In genomic region chr1:226135059-226135651, GRCh38 we compare ENCODE assay signal across 10 cellular contexts. TPM values are rescaled to one million over a fixed set of nuclear protein-coding genes. Genes with fewer than 3 reads are reported as not detected.
A peak's percentile ranks its signal among the peaks of the same experiment; 100 is the strongest.
DNase-seq lines count a peak whose midpoint lies in the region; ATAC-seq, FAIRE-seq and TF ChIP-seq lines count a peak whose summit lies in the region.
"Had no signal": no experiment of that assay in that cellular context is flagged by ENCODE, and none has a peak within 500 bp of the region (broad histone marks: within the 10 kb centered on the region; RNA-seq: fewer than 3 reads in every experiment).

No MANE protein-coding gene starts in this region.

- FAIRE-seq in islet of Langerhans (lab: Jason Lieb, UNC) = peak; percentile 27
- FAIRE-seq in GM12892 (lab: Jason Lieb, UNC) = no peak
- FAIRE-seq: GM12878 had no signal

- peak overlapping the region; percentile 96 for H3K27ac Mint-ChIP-seq in activated B cell treated with CpG ODN at 0.5 μM for 24 hours

- peaks cover 2% of the 10 kb centered on the region for H3K9me3 Mint-ChIP-seq in activated B cell treated with CpG ODN at 0.5 μM for 24 hours

- peaks cover 6% of the 10 kb centered on the region for H3K36me3 Mint-ChIP-seq in activated B cell treated with CpG ODN at 0.5 μM for 24 hours (ENCODE audit: low read depth)

- TF ChIP-seq CTCF in activated B cell treated with CpG ODN at 0.5 μM for 24 hours (IDR thresholded peaks at IDR 0.05) = no peak
- TF ChIP-seq CTCF in thyroid gland (IDR thresholded peaks at IDR 0.05) = peak in 2 of 6 experiments; percentile 26 to 35

- peaks cover 33 to 57% of the 10 kb centered on the region in 2 donors for H3K4me1 ChIP-seq in thyroid gland
- no peaks in the 10 kb centered on the region for H3K4me1 ChIP-seq in effector memory CD4-positive, alpha-beta T cell (ENCODE audit: control insufficient read depth, insufficient read depth, low read length, poor library complexity, severe bottlenecking)

- H3K4me1 Mint-ChIP-seq in activated B cell treated with CpG ODN at 0.5 μM for 24 hours = peaks cover 54% of the 10 kb centered on the region

- H3K27me3 ChIP-seq in thyroid gland = no peaks in the 10 kb centered on the region
- H3K27me3 ChIP-seq in effector memory CD4-positive, alpha-beta T cell (replicated peaks; ENCODE audit: control insufficient read depth, insufficient read depth, low read length, poor library complexity, severe bottlenecking) = no peaks in the 10 kb centered on the region
- H3K27me3 ChIP-seq: dorsolateral prefrontal cortex had no signal

- ATAC-seq in activated B cell treated with CpG ODN at 0.5 μM for 24 hours (ENCODE audit: low read depth) (no peak), GM18511 (IDR thresholded peaks at IDR 0.05; ENCODE audit: unreplicated experiment) (no peak)
- ATAC-seq: GM12878 had no signal

- H3K4me3 ChIP-seq in thyroid gland (replicated peaks in 1 of 3) = no peak overlapping the region
- H3K4me3 ChIP-seq in effector memory CD4-positive, alpha-beta T cell (ENCODE audit: insufficient read depth, low read depth, low read length, poor library complexity, severe bottlenecking) = no peak overlapping the region
- H3K4me3 ChIP-seq: GM12878 had no signal

- H3K9me3 ChIP-seq in thyroid gland = no peaks in the 10 kb centered on the region
- H3K9me3 ChIP-seq in effector memory CD4-positive, alpha-beta T cell (ENCODE audit: control insufficient read depth, low read length) = no peaks in the 10 kb centered on the region

- TF ChIP-seq POLR2A in thyroid gland (IDR thresholded peaks at IDR 0.05) (peak in 1 of 2 donors; percentile 29), GM12892 (IDR thresholded peaks at IDR 0.05; ENCODE audit: low read depth, low read length) (no peak)

- 25 to 30% methylated on average over 20 of the region's 21 CpGs for WGBS in thyroid gland, 2 donors

- DNase-seq in NCI-H1105 treated with DMSO at 0.1 percent for 48 hours (lab: John Stamatoyannopoulos, UW) (peak; percentile 74), activated B cell treated with CpG ODN at 0.5 μM for 24 hours (no peak), thyroid gland (peak; percentile 96 to 97), GM12892 (ENCODE audit: insufficient read length) (no peak)
- DNase-seq in effector memory CD4-positive, alpha-beta T cell = no peak
- DNase-seq: NCI-H2227 treated with DMSO at 0.1 percent for 48 hours had no signal

- POLR2A ChIA-PET in activated B cell treated with CpG ODN at 0.5 μM for 24 hours (lab: Charles Lee) = interaction anchor here (1.0 kb wide), 1 partner anchor 9 kb away, joined by 3 read pairs; no protein-coding TSS in a partner anchor

- H3K4me3 Mint-ChIP-seq in activated B cell treated with CpG ODN at 0.5 μM for 24 hours = no peak overlapping the region

- H3K27ac ChIP-seq in thyroid gland = peak overlapping the region; percentile 78 to 85 (median 84)
- H3K27ac ChIP-seq in effector memory CD4-positive, alpha-beta T cell (ENCODE audit: insufficient read depth, low read length, poor library complexity, severe bottlenecking) = no peak overlapping the region

- CTCF ChIA-PET in activated B cell treated with CpG ODN at 0.5 μM for 24 hours (lab: Charles Lee) = interaction anchor here (1.3 kb wide), 1 partner anchor 10 kb away, joined by 5 read pairs; no protein-coding TSS in a partner anchor

- no peaks in the 10 kb centered on the region for H3K27me3 Mint-ChIP-seq in activated B cell treated with CpG ODN at 0.5 μM for 24 hours

- H3K36me3 ChIP-seq in thyroid gland = no peaks in the 10 kb centered on the region
- no peaks in the 10 kb centered on the region for H3K36me3 ChIP-seq in effector memory CD4-positive, alpha-beta T cell (ENCODE audit: control insufficient read depth, insufficient read depth, low read length)

- intact Hi-C loops in activated B cell treated with CpG ODN at 0.5 μM for 24 hours (cut with micrococcal nuclease) = no loop called here
- intact Hi-C loops in thyroid gland (cut with DNase I) = no loop called here

RNA-seq across cellular contexts. Expression of gene ACBD3, which starts 51.4 kb away (rescaled TPM):
- total RNA-seq in activated B cell treated with CpG ODN at 0.5 μM for 24 hours (38.6 and 41.4 TPM in 2 replicates), thyroid gland (10 to 100 TPM; 56.4 to 74.2 (median 66.0) TPM)
- 15.8 TPM for polyA plus RNA-seq in GM12892 (2012; ENCODE audit: missing spikeins)

Comparison
In these comparisons a context has a peak if more than half of its experiments do, and no peak if none do; other contexts are left out.
1. DNase-seq: peak in NCI-H1105 treated with DMSO at 0.1 percent for 48 hours (single experiment) and thyroid gland (2 of 2); none in activated B cell treated with CpG ODN at 0.5 μM for 24 hours (single experiment), effector memory CD4-positive, alpha-beta T cell (0 of 3) and GM12892 (single experiment).